In the genomic region with DNA sequence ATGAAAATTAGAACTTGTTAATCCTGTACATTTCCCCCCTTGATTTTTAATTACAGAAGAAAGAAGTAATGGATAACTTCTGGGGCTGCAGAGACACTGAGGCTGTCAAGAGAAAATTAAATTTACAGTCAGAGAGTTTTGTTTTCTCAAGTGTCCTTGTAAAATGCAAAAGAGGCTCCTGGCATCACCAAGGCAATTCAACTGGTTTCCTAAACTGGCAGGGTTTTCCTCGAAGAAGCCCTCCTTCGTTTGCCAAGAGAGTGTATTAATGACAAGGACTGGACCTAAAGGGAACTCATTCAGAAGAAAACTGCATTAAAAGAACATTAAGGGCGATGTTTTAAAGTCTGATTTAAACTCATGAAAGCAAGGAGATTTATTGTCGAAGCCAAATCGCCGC, we compare ENCODE assay signal across 23 cellular contexts.
"Had no signal": no experiment of that assay in that cellular context is flagged by ENCODE, and none has a peak within 500 bp of the region (broad histone marks: within the 10 kb centered on the region; RNA-seq: fewer than 3 reads in every experiment).

No MANE protein-coding gene starts in this region.

- FAIRE-seq: kidney had no signal

- H3K36me3 ChIP-seq: heart right ventricle, left lung, lower lobe of right lung, neutrophil, transverse colon, upper lobe of left lung, vagina had no signal

- H3K27ac ChIP-seq: heart right ventricle, left lung, lower lobe of right lung, neutrophil, transverse colon, upper lobe of left lung, vagina had no signal

- H3K4me1 ChIP-seq: heart right ventricle, left lung, lower lobe of right lung, transverse colon, upper lobe of left lung, vagina had no signal

- H3K4me3 ChIP-seq: heart right ventricle, left lung, lower lobe of right lung, skin epidermis, transverse colon, upper lobe of left lung, vagina had no signal

- ATAC-seq: heart right ventricle; left colon; left lung; lower lobe of right lung; naive thymus-derived CD8-positive, alpha-beta T cell; right cardiac atrium; sciatic nerve; stimulated activated effector memory CD8-positive, alpha-beta T cell treated with anti-CD3 and anti-CD28 coated beads, Interleukin-12 subunit alpha, Interleukin-12 subunit beta, amount 100 ng/mL, for 72 hours had no signal

- DNase-seq: heart right ventricle; hippocampal formation; kidney; lower lobe of right lung; mesenchymal stem cell; naive thymus-derived CD8-positive, alpha-beta T cell; occipital lobe; retina; right cardiac atrium; stimulated activated CD4-positive, alpha-beta T cell treated with anti-CD3 and anti-CD28 coated beads, Interleukin-12 subunit alpha, Interleukin-12 subunit beta, amount 100 ng/mL, for 4 hours; stimulated activated CD4-positive, alpha-beta T cell treated with anti-CD3 and anti-CD28 coated beads, Interleukin-15, amount 100 ng/mL, for 24 hours; stimulated activated CD4-positive, alpha-beta T cell treated with anti-CD3 and anti-CD28 coated beads, Interleukin-2, amount 100 ng/mL, for 24 hours; stimulated activated CD4-positive, alpha-beta T cell treated with anti-CD3 and anti-CD28 coated beads, Interleukin-4, amount 100 ng/mL, for 1 hour; stimulated activated naive CD4-positive, alpha-beta T cell; transverse colon had no signal

- H3K9me3 ChIP-seq: heart right ventricle, left lung, lower lobe of right lung, neutrophil, transverse colon, upper lobe of left lung, vagina had no signal

- H3K27me3 ChIP-seq: left lung, neutrophil, transverse colon, upper lobe of left lung, vagina had no signal
